5 cellular contexts compared by ENCODE assay signal in genomic region chr4:1065732-1066131, GRCh38. TPM values are rescaled to one million over a fixed set of nuclear protein-coding genes. Genes with fewer than 3 reads are reported as not detected.
"Had no signal": no experiment of that assay in that cellular context is flagged by ENCODE, and none has a peak within 500 bp of the region (broad histone marks: within the 10 kb centered on the region; RNA-seq: fewer than 3 reads in every experiment).

No MANE protein-coding gene starts in this region.

- H3K4me3 Mint-ChIP-seq: GM23338, H9, IgD-negative memory B cell had no signal

- DNase-seq: H9, HCEC 1CT had no signal

- H3K4me1 Mint-ChIP-seq: GM23338, H9, IgD-negative memory B cell had no signal

- H3K4me3 ChIP-seq: GM23338 had no signal

- H3K27ac Mint-ChIP-seq: GM23338, H9, IgD-negative memory B cell had no signal

- H3K36me3 Mint-ChIP-seq: IgD-negative memory B cell had no signal

- ATAC-seq: GM23338 had no signal

RNA-seq across cellular contexts. Expression of gene RNF212, which starts 47.6 kb away (rescaled TPM):
- total RNA-seq: HT-29 had no signal
